8 cellular contexts compared by ENCODE assay signal in genomic region chr19:10086032-10086903, GRCh38. TPM values are rescaled to one million over a fixed set of nuclear protein-coding genes. Genes with fewer than 3 reads are reported as not detected.
A peak's percentile ranks its signal among the peaks of the same experiment; 100 is the strongest.
DNase-seq lines count a peak whose midpoint lies in the region; ATAC-seq, FAIRE-seq and TF ChIP-seq lines count a peak whose summit lies in the region.

Gene SHFL (plus strand): TSS chr19:10086317. CDS start chr19:10086428, 111 bp downstream.

- no peaks in the 10 kb centered on the region for H3K9me2 ChIP-seq in SU-DHL-6 (replicated peaks; ENCODE audit: insufficient read depth, low read length)

- peak within 1 kb of the TSS; percentile 90 for H2AFZ ChIP-seq in SU-DHL-6 (ENCODE audit: low read depth, low read length, severe bottlenecking)

- intact Hi-C loops in heart left ventricle (cut with DNase I) = no loop called here
- intact Hi-C loops in posterior cingulate gyrus (cut with DNase I) = no loop called here

- no peak for TF ChIP-seq EP300 in tibial nerve (IDR thresholded peaks at IDR 0.05)

- no peak for TF ChIP-seq CTCF in SU-DHL-6 (IDR thresholded peaks at IDR 0.05; ENCODE audit: insufficient read depth, low read length, poor library complexity, severe bottlenecking)
- TF ChIP-seq CTCF in heart left ventricle (IDR thresholded peaks at IDR 0.05) = peak in 1 of 12 donors; percentile 6
- peak in 1 of 5 experiments; percentile 16 for TF ChIP-seq CTCF in tibial nerve (IDR thresholded peaks at IDR 0.05)

- no peaks in the 10 kb centered on the region for H3K27me3 ChIP-seq in SU-DHL-6 (ENCODE audit: low read length)
- no peaks in the 10 kb centered on the region for H3K27me3 ChIP-seq in adipocyte (replicated peaks; ENCODE audit: control insufficient read depth, insufficient read depth, low read length)
- no peaks in the 10 kb centered on the region for H3K27me3 ChIP-seq in heart left ventricle
- no peaks in the 10 kb centered on the region for H3K27me3 ChIP-seq in tibial nerve

- H3K4me1 ChIP-seq in adipocyte (ENCODE audit: control insufficient read depth, insufficient read depth, low read length) = peaks cover 3% of the 10 kb centered on the region
- H3K4me1 ChIP-seq in heart left ventricle = peaks cover 0 to 16% (median 3%) of the 10 kb centered on the region in 12 donors
- peaks cover 0 to 15% (median 2%) of the 10 kb centered on the region in 4 donors for H3K4me1 ChIP-seq in tibial nerve

- WGBS in heart left ventricle, 4 donors = 0 to 2% (median 1%) methylated on average over 12 to 85 of the region's 85 CpGs
- WGBS in tibial nerve, 2 donors = 1% methylated on average over 30 to 59 of the region's 85 CpGs

- H3K27ac ChIP-seq in SU-DHL-6 (ENCODE audit: low read depth, low read length) (no peak within 1 kb of the TSS), heart left ventricle (peak within 1 kb of the TSS; percentile 78 to 97 (median 92)), tibial nerve (peak within 1 kb of the TSS; percentile 87 to 98 (median 92))

- peak within 1 kb of the TSS; percentile 60 for H3K4me2 ChIP-seq in SU-DHL-6 (ENCODE audit: low read depth, low read length, poor library complexity, severe bottlenecking)

- H3K36me3 ChIP-seq in SU-DHL-6 (ENCODE audit: low read length) = no peaks in the 10 kb centered on the region
- peaks cover 3% of the 10 kb centered on the region for H3K36me3 ChIP-seq in adipocyte (ENCODE audit: control insufficient read depth, insufficient read depth, low read length, severe bottlenecking)
- H3K36me3 ChIP-seq in heart left ventricle = peaks cover 0 to 23% (median 8%) of the 10 kb centered on the region in 9 donors
- peaks cover 0 to 24% (median under 1%) of the 10 kb centered on the region in 3 donors for H3K36me3 ChIP-seq in tibial nerve

- TF ChIP-seq POLR2A in heart left ventricle (IDR thresholded peaks at IDR 0.05) (peak in 1 of 2 donors; percentile 51), tibial nerve (IDR thresholded peaks at IDR 0.05) (no peak)

- peak within 1 kb of the TSS; percentile 53 for H3K9ac ChIP-seq in SU-DHL-6 (ENCODE audit: low read length)
- H3K9ac ChIP-seq in adipocyte (ENCODE audit: low read length) = peak within 1 kb of the TSS; percentile 96

- peaks cover 10% of the 10 kb centered on the region; the same call in 1 of the 2 replicates for H3F3A ChIP-seq in SU-DHL-6 (ENCODE audit: insufficient read depth)

- H3K79me2 ChIP-seq in SU-DHL-6 (ENCODE audit: insufficient read depth, low read length) = no peaks in the 10 kb centered on the region

- DNase-seq in AG20443 (ENCODE audit: low spot score) (peak; percentile 93), GM19239 (ENCODE audit: insufficient read length, low spot score) (peak; percentile 94), adipocyte (ENCODE audit: low read depth) (peak; percentile 91), heart left ventricle (peak; percentile 70 to 89 (median 79)), posterior cingulate gyrus (peak; percentile 39 to 95 (median 66)), tibial nerve (ENCODE audit: low spot score in 2 of 2) (peak; percentile 50 to 59)

- no peaks in the 10 kb centered on the region for H3K9me3 ChIP-seq in SU-DHL-6 (ENCODE audit: insufficient read depth, low read length)
- no peaks in the 10 kb centered on the region for H3K9me3 ChIP-seq in adipocyte (ENCODE audit: control insufficient read depth, low read length)
- H3K9me3 ChIP-seq in heart left ventricle = peaks cover 0 to 10% (median 0%) of the 10 kb centered on the region in 12 donors
- peaks cover 0 to 14% (median 0%) of the 10 kb centered on the region in 4 donors for H3K9me3 ChIP-seq in tibial nerve

- no peak for FAIRE-seq in GM19239 (lab: Jason Lieb, UNC)

- H4K20me1 ChIP-seq in SU-DHL-6 (ENCODE audit: low read depth, low read length) = no peaks in the 10 kb centered on the region

- peak; percentile 81 for ATAC-seq in HG03521 (IDR thresholded peaks at IDR 0.05; ENCODE audit: unreplicated experiment)
- peak; percentile 81 to 93 (median 92) for ATAC-seq in heart left ventricle

- H3K4me3 ChIP-seq in SU-DHL-6 (ENCODE audit: insufficient read depth, low read length, poor library complexity, severe bottlenecking) = peak within 1 kb of the TSS; percentile 56
- peak within 1 kb of the TSS; percentile 90 for H3K4me3 ChIP-seq in adipocyte (ENCODE audit: low read length)
- peak within 1 kb of the TSS; percentile 27 to 100 (median 86) for H3K4me3 ChIP-seq in heart left ventricle
- peak within 1 kb of the TSS; percentile 91 to 99 (median 94) for H3K4me3 ChIP-seq in tibial nerve

RNA-seq across cellular contexts. Expression of gene SHFL, which starts in this region (rescaled TPM):
- total RNA-seq in heart left ventricle (10 to 100 TPM in 4 of 9 donors, 1 to 10 TPM in 5; 6.3 to 29.0 (median 8.7) TPM), tibial nerve (10 to 100 TPM; 25.1 to 58.6 (median 43.4) TPM)
- polyA plus RNA-seq in heart left ventricle = 10 to 100 TPM in 1 of 2 donors, 1 to 10 TPM in 1; 7.7 to 13.0 TPM
